ENCODE assay signal across 9 cellular contexts in genomic region chr2:130819915-130820861, GRCh38. TPM values are rescaled to one million over a fixed set of nuclear protein-coding genes. Genes with fewer than 3 reads are reported as not detected.
DNase-seq lines count a peak whose midpoint lies in the region; ATAC-seq and TF ChIP-seq lines count a peak whose summit lies in the region.
"Had no signal": no experiment of that assay in that cellular context is flagged by ENCODE, and none has a peak within 500 bp of the region (broad histone marks: within the 10 kb centered on the region; RNA-seq: fewer than 3 reads in every experiment).

No MANE protein-coding gene starts in this region.

- H3K36me3 Mint-ChIP-seq in chondrocyte (ENCODE audit: low read depth) = no peaks in the 10 kb centered on the region
- H3K36me3 Mint-ChIP-seq in activated naive CD4-positive, alpha-beta T cell treated with anti-CD3 and anti-CD28 coated beads, Interleukin-2, amount 50 U/mL, for 72 hours = no peaks in the 10 kb centered on the region

- no peaks in the 10 kb centered on the region for H3K36me3 ChIP-seq in body of pancreas (replicated peaks in 1 of 2; ENCODE audit: insufficient read depth in 1 of 2, low read depth in 2 of 2)

- H3K27me3 ChIP-seq in body of pancreas = no peaks in the 10 kb centered on the region

- no peaks in the 10 kb centered on the region for H3K9me3 Mint-ChIP-seq in chondrocyte (ENCODE audit: low read depth)
- no peaks in the 10 kb centered on the region for H3K9me3 Mint-ChIP-seq in activated naive CD4-positive, alpha-beta T cell treated with anti-CD3 and anti-CD28 coated beads, Interleukin-2, amount 50 U/mL, for 72 hours

- H3K27ac ChIP-seq in temporal lobe (ENCODE audit: low read depth, low read length) (peak overlapping the region; percentile 78), body of pancreas (no peak overlapping the region)

- intact Hi-C loops in body of pancreas (cut with DNase I) = no loop called here

- no peak for ATAC-seq in body of pancreas
- no peak for ATAC-seq in activated naive CD4-positive, alpha-beta T cell treated with anti-CD3 and anti-CD28 coated beads, Interleukin-2, amount 50 U/mL, for 72 hours

- TF ChIP-seq CTCF in chondrocyte (IDR thresholded peaks at IDR 0.05) = no peak
- TF ChIP-seq CTCF in body of pancreas (IDR thresholded peaks at IDR 0.05) = no peak

- H3K4me1 Mint-ChIP-seq in chondrocyte (ENCODE audit: low read depth) = peaks cover 17% of the 10 kb centered on the region

- H3K4me3 Mint-ChIP-seq in chondrocyte (ENCODE audit: unreplicated experiment) = no peak overlapping the region

- no peak overlapping the region for H3K27ac Mint-ChIP-seq in chondrocyte (ENCODE audit: unreplicated experiment)
- H3K27ac Mint-ChIP-seq in activated naive CD4-positive, alpha-beta T cell treated with anti-CD3 and anti-CD28 coated beads, Interleukin-2, amount 50 U/mL, for 72 hours = no peak overlapping the region

- no peak overlapping the region for H3K4me3 ChIP-seq in body of pancreas

- H3K4me1 ChIP-seq in body of pancreas = no peaks in the 10 kb centered on the region

- H3K27me3 Mint-ChIP-seq in chondrocyte (ENCODE audit: low read depth) = peaks cover 5% of the 10 kb centered on the region

- DNase-seq in NCI-H524 (lab: John Stamatoyannopoulos, UW) (peak; percentile 36 to 76), chondrocyte (ENCODE audit: low spot score) (peak; percentile 79), islet precursor cell (peak; percentile 88), NCI-H128 (lab: John Stamatoyannopoulos, UW; ENCODE audit: unreplicated experiment) (no peak), NCI-H345 (lab: John Stamatoyannopoulos, UW) (no peak), body of pancreas (no peak)
- no peak for DNase-seq in activated naive CD4-positive, alpha-beta T cell treated with anti-CD3 and anti-CD28 coated beads, Interleukin-2, amount 50 U/mL, for 72 hours (ENCODE audit: low spot score in 2 of 2)
- DNase-seq: small intestine had no signal

- H3K9me3 ChIP-seq in body of pancreas = no peaks in the 10 kb centered on the region

- WGBS in body of pancreas, 2 donors = 59 to 77% methylated on average over 10 to 22 of the region's 22 CpGs

- TF ChIP-seq POLR2A in body of pancreas (IDR thresholded peaks at IDR 0.05) = no peak

RNA-seq across cellular contexts. Expression of gene ARHGEF4, which starts 16.5 kb away (rescaled TPM):
- total RNA-seq in chondrocyte (6.3 to 12.3 TPM (median 10.6 TPM) in 3 replicates), temporal lobe (45.7 TPM), body of pancreas (10 to 100 TPM; 28.8 to 39.9 TPM)
- total RNA-seq in activated naive CD4-positive, alpha-beta T cell treated with anti-CD3 and anti-CD28 coated beads, Interleukin-2, amount 50 U/mL, for 72 hours = under 1 TPM; 0.20 to 0.80 TPM

Comparison
In these comparisons a context has a peak if more than half of its experiments do, and no peak if none do; other contexts are left out.
1. DNase-seq: peak in NCI-H524 (2 of 2), chondrocyte (single experiment) and islet precursor cell (single experiment); none in NCI-H128 (single experiment), NCI-H345 (single experiment), body of pancreas (0 of 4) and activated naive CD4-positive, alpha-beta T cell treated with anti-CD3 and anti-CD28 coated beads, Interleukin-2, amount 50 U/mL, for 72 hours (0 of 2).